ENCODE assay signal across 10 cellular contexts in genomic region chr9:1042466-1042865, GRCh38.
A peak's percentile ranks its signal among the peaks of the same experiment; 100 is the strongest.
DNase-seq lines count a peak whose midpoint lies in the region; ATAC-seq and TF ChIP-seq lines count a peak whose summit lies in the region.
"Had no signal": no experiment of that assay in that cellular context is flagged by ENCODE, and none has a peak within 500 bp of the region (broad histone marks: within the 10 kb centered on the region; RNA-seq: fewer than 3 reads in every experiment).

No MANE protein-coding gene starts in this region.

- DNase-seq in activated T-cell treated with anti-CD3 and anti-CD28 coated beads for 48 hours (ENCODE audit: low read depth) (peak; percentile 49), activated T-cell treated with anti-CD3 and anti-CD28 coated beads for 4 hours (no peak), WERI-Rb-1 (peak; percentile 41), NCI-H1930 (lab: John Stamatoyannopoulos, UW) (no peak)
- no peak for DNase-seq in stimulated activated effector memory CD8-positive, alpha-beta T cell treated with anti-CD3 and anti-CD28 coated beads, Interleukin-12 subunit alpha, Interleukin-12 subunit beta, amount 100 ng/mL, for 72 hours (ENCODE audit: low spot score in 2 of 2)

- H3K9me3 ChIP-seq in WERI-Rb-1 (ENCODE audit: severe bottlenecking): peaks cover 9% of the 10 kb centered on the region

- TF ChIP-seq CTCF in WERI-Rb-1 (IDR thresholded peaks at IDR 0.05; ENCODE audit: low read depth, low read length): peak; percentile 69

- no peaks in the 10 kb centered on the region for H3K36me3 ChIP-seq in WERI-Rb-1

- H3K4me3 Mint-ChIP-seq in stimulated activated effector memory CD8-positive, alpha-beta T cell treated with anti-CD3 and anti-CD28 coated beads, Interleukin-12 subunit alpha, Interleukin-12 subunit beta, amount 100 ng/mL, for 72 hours: no peak overlapping the region

- H3K9me3 Mint-ChIP-seq in stimulated activated effector memory CD8-positive, alpha-beta T cell treated with anti-CD3 and anti-CD28 coated beads, Interleukin-12 subunit alpha, Interleukin-12 subunit beta, amount 100 ng/mL, for 72 hours: no peaks in the 10 kb centered on the region

- H3K27ac ChIP-seq in WERI-Rb-1: no peak overlapping the region

- H3K4me1 Mint-ChIP-seq in stimulated activated effector memory CD8-positive, alpha-beta T cell treated with anti-CD3 and anti-CD28 coated beads, Interleukin-12 subunit alpha, Interleukin-12 subunit beta, amount 100 ng/mL, for 72 hours: peaks cover 15% of the 10 kb centered on the region

- no peaks in the 10 kb centered on the region for H3K36me3 Mint-ChIP-seq in stimulated activated effector memory CD8-positive, alpha-beta T cell treated with anti-CD3 and anti-CD28 coated beads, Interleukin-12 subunit alpha, Interleukin-12 subunit beta, amount 100 ng/mL, for 72 hours
- H3K36me3 Mint-ChIP-seq: CD4-positive, CD25-positive, alpha-beta regulatory T cell had no signal

- H3K4me3 ChIP-seq in WERI-Rb-1 (ENCODE audit: low read depth, low read length) (peak overlapping the region; percentile 42), iPS-11a (ENCODE audit: low read depth, low read length) (peak overlapping the region; percentile 17)

- peak; percentile 57 for ATAC-seq in stimulated activated effector memory CD8-positive, alpha-beta T cell treated with anti-CD3 and anti-CD28 coated beads, Interleukin-12 subunit alpha, Interleukin-12 subunit beta, amount 100 ng/mL, for 72 hours
- ATAC-seq in HG02763 (IDR thresholded peaks at IDR 0.05; ENCODE audit: unreplicated experiment) (no peak), HG03521 (IDR thresholded peaks at IDR 0.05; ENCODE audit: unreplicated experiment) (no peak)
- ATAC-seq: Panc1 had no signal

- no peak overlapping the region for H3K27ac Mint-ChIP-seq in stimulated activated effector memory CD8-positive, alpha-beta T cell treated with anti-CD3 and anti-CD28 coated beads, Interleukin-12 subunit alpha, Interleukin-12 subunit beta, amount 100 ng/mL, for 72 hours
- H3K27ac Mint-ChIP-seq: CD4-positive, CD25-positive, alpha-beta regulatory T cell had no signal

- H3K27me3 ChIP-seq in WERI-Rb-1 (ENCODE audit: insufficient read depth, low read depth, severe bottlenecking): peaks cover 28% of the 10 kb centered on the region

Comparison
In these comparisons a context has a peak if more than half of its experiments do, and no peak if none do; other contexts are left out.
1. DNase-seq: peak in activated T-cell treated with anti-CD3 and anti-CD28 coated beads for 48 hours (single experiment) and WERI-Rb-1 (single experiment); none in activated T-cell treated with anti-CD3 and anti-CD28 coated beads for 4 hours (single experiment), stimulated activated effector memory CD8-positive, alpha-beta T cell treated with anti-CD3 and anti-CD28 coated beads, Interleukin-12 subunit alpha, Interleukin-12 subunit beta, amount 100 ng/mL, for 72 hours (0 of 2) and NCI-H1930 (0 of 2).